ENCODE assay signal across 16 cellular contexts in genomic region chr3:148682997-148683396, GRCh38. TPM values are rescaled to one million over a fixed set of nuclear protein-coding genes. Genes with fewer than 3 reads are reported as not detected.
A peak's percentile ranks its signal among the peaks of the same experiment; 100 is the strongest.
DNase-seq lines count a peak whose midpoint lies in the region; ATAC-seq, FAIRE-seq and TF ChIP-seq lines count a peak whose summit lies in the region.
"Had no signal": no experiment of that assay in that cellular context is flagged by ENCODE, and none has a peak within 500 bp of the region (broad histone marks: within the 10 kb centered on the region; RNA-seq: fewer than 3 reads in every experiment).

No MANE protein-coding gene starts in this region.

- no peak overlapping the region for H3K4me3 ChIP-seq in HCT116 (replicated peaks in 1 of 2; ENCODE audit: low read depth in 1 of 2, low read length in 2 of 2)
- H3K4me3 ChIP-seq in IMR-90 (ENCODE audit: insufficient read depth, low read depth, low read length): no peak overlapping the region
- H3K4me3 ChIP-seq in right lobe of liver: no peak overlapping the region
- no peak overlapping the region for H3K4me3 ChIP-seq in kidney (ENCODE audit: low read length in 2 of 2)
- H3K4me3 ChIP-seq: A549 had no signal

- RAD21 ChIA-PET in HCT116 (lab: Charles Lee; ENCODE audit: low non-redundant PET in 1 of 2, low total read pairs in 2 of 2, uncharacterized antibody in 2 of 2, unreplicated experiment in 2 of 2): no interaction called here

- TF ChIP-seq RAD21 in HCT116 (IDR thresholded peaks at IDR 0.05; ENCODE audit: low read depth) (no peak), IMR-90 (IDR thresholded peaks at IDR 0.05; ENCODE audit: low read length) (no peak)

- intact Hi-C loops in left cardiac atrium (cut with DNase I): no loop called here
- intact Hi-C loops in cardiac septum (cut with DNase I): no loop called here
- intact Hi-C loops in HCT116 (cut with micrococcal nuclease): no loop called here
- intact Hi-C loops in IMR-90 (cut with micrococcal nuclease): no loop called here
- intact Hi-C loops in right lobe of liver (cut with DNase I): no loop called here
- intact Hi-C loops in kidney (cut with DNase I): no loop called here

- H3K79me2 ChIP-seq in HCT116 (ENCODE audit: insufficient read depth, low read length): no peaks in the 10 kb centered on the region

- H4K91ac ChIP-seq in IMR-90 (ENCODE audit: insufficient read depth, low read depth, low read length): no peak overlapping the region

- dilution Hi-C loops in IMR-90 (cut with HindIII; ENCODE audit: low sequenced_read_pairs, unreplicated experiment): no loop called here

- 0 out of 2 replicates have a peak overlapping the region, but pooled peaks have one; percentile 5 for H3K23ac ChIP-seq in IMR-90 (ENCODE audit: low read depth, low read length)

- H3K4ac ChIP-seq in IMR-90 (ENCODE audit: low read depth, low read length): no peak overlapping the region

- H2BK15ac ChIP-seq in IMR-90 (ENCODE audit: low read depth, low read length): no peak overlapping the region

- no peak overlapping the region for H4K5ac ChIP-seq in IMR-90 (ENCODE audit: low read depth, low read length)

- H3K18ac ChIP-seq in IMR-90 (ENCODE audit: low read depth, low read length): no peak overlapping the region

- H3K4me1 ChIP-seq in HCT116 (ENCODE audit: control insufficient read depth in 1 of 2, insufficient read depth in 2 of 2, low read length in 2 of 2) (peaks cover 0 to 15% of the 10 kb centered on the region in 2 experiments; a peak in 3 of 4 replicates), IMR-90 (ENCODE audit: control insufficient read depth, insufficient read depth, low read length) (no peaks in the 10 kb centered on the region), right lobe of liver (peaks cover 0 to 10% (median 3%) of the 10 kb centered on the region in 4 donors), kidney (ENCODE audit: control insufficient read depth in 1 of 2, insufficient read depth in 1 of 2, low read depth in 1 of 2, low read length in 2 of 2) (no peaks in the 10 kb centered on the region)
- H3K4me1 ChIP-seq: BE2C had no signal

- DNase-seq in left cardiac atrium (peak; percentile 46), cardiac septum (ENCODE audit: low spot score) (no peak), HCT116 (ENCODE audit: low read depth, low spot score) (no peak), IMR-90 (no peak), right lobe of liver (peak; percentile 71 to 85 (median 83)), HuH-7.5 (ENCODE audit: low spot score) (no peak), kidney (no peak)
- DNase-seq: BE2C; CD4-positive, alpha-beta memory T cell; DMS79; GOT3; H9 had no signal

- TF ChIP-seq CTCF in HCT116 (IDR thresholded peaks at IDR 0.05 in 2 of 3, conservative IDR thresholded peaks at IDR 0.05 in 1 of 3; ENCODE audit: borderline replicate concordance in 1 of 3, insufficient read depth in 1 of 3, low read depth in 2 of 3, low read length in 2 of 3): no peak
- TF ChIP-seq CTCF in IMR-90 (conservative IDR thresholded peaks at IDR 0.05; ENCODE audit: low read depth, low read length): no peak
- TF ChIP-seq CTCF in right lobe of liver (IDR thresholded peaks at IDR 0.05): no peak
- no peak for TF ChIP-seq CTCF in kidney (IDR thresholded peaks at IDR 0.05; ENCODE audit: borderline replicate concordance, extremely low read depth, insufficient read depth)

- H3K4me2 ChIP-seq in HCT116 (ENCODE audit: low read length): no peak overlapping the region
- no peak overlapping the region for H3K4me2 ChIP-seq in IMR-90 (ENCODE audit: low read depth, low read length)
- H3K4me2 ChIP-seq: A549 had no signal

- no peak overlapping the region for H2BK120ac ChIP-seq in IMR-90 (ENCODE audit: low read depth, low read length)

- H3K9me3 ChIP-seq in HCT116 (ENCODE audit: control insufficient read depth in 1 of 2, insufficient read depth in 1 of 2, low read depth in 1 of 2, low read length in 2 of 2): no peaks in the 10 kb centered on the region
- H3K9me3 ChIP-seq in IMR-90 (ENCODE audit: control insufficient read depth, insufficient read depth, low read length): no peaks in the 10 kb centered on the region
- H3K9me3 ChIP-seq in right lobe of liver: no peaks in the 10 kb centered on the region
- no peaks in the 10 kb centered on the region for H3K9me3 ChIP-seq in kidney (ENCODE audit: control insufficient read depth in 1 of 2, low read length in 2 of 2)
- H3K9me3 ChIP-seq: A549, BE2C had no signal

- H3K27me3 ChIP-seq in HCT116 (ENCODE audit: insufficient read depth, low read length) (no peaks in the 10 kb centered on the region), IMR-90 (ENCODE audit: control insufficient read depth, insufficient read depth, low read length) (peaks cover 1% of the 10 kb centered on the region; the same call in 1 of the 2 replicates), right lobe of liver (no peaks in the 10 kb centered on the region)

- H3K14ac ChIP-seq in IMR-90 (replicated peaks; ENCODE audit: low read depth, low read length): no peak overlapping the region

- POLR2A ChIA-PET in HCT116 (lab: Charles Lee) (no interaction called here), IMR-90 (lab: Charles Lee; ENCODE audit: unreplicated experiment) (no interaction called here)

- H3K9me2 ChIP-seq in HCT116 (ENCODE audit: insufficient read depth): no peaks in the 10 kb centered on the region; the same call in 1 of the 2 replicates

- H2AFZ ChIP-seq in HCT116 (ENCODE audit: low read depth, low read length, poor library complexity, severe bottlenecking) (peak overlapping the region; percentile 52), IMR-90 (replicated peaks; ENCODE audit: low read length, poor library complexity) (no peak overlapping the region)

- H3K9ac ChIP-seq in HCT116 (ENCODE audit: low read length): no peak overlapping the region
- H3K9ac ChIP-seq in IMR-90 (ENCODE audit: low read depth, low read length): no peak overlapping the region
- no peak overlapping the region for H3K9ac ChIP-seq in kidney (ENCODE audit: low read length in 2 of 2)

- in situ Hi-C loops in IMR-90 (cut with MboI; ENCODE audit: low sequenced_read_pairs): no loop called here

- no peak overlapping the region for H2BK20ac ChIP-seq in IMR-90 (ENCODE audit: low read depth, low read length)

- H2AK5ac ChIP-seq in IMR-90 (ENCODE audit: low read depth, low read length): no peak overlapping the region

- 59% methylated on average over 3 of the region's 3 CpGs; no CpG with 5 or more reads in 1 of the 2 experiments for WGBS in IMR-90 (ENCODE audit: extremely low coverage in 2 of 2, insufficient read length in 1 of 2), 2 experiments
- WGBS in right lobe of liver (ENCODE audit: insufficient coverage, low coverage, low lambda C conversion rate, missing lambda C conversion rate): 5% methylated on average over 3 of the region's 3 CpGs

- no peak overlapping the region for H3K56ac ChIP-seq in IMR-90 (ENCODE audit: extremely low read depth, insufficient read depth, low read length)

- H2BK5ac ChIP-seq in IMR-90 (ENCODE audit: low read depth, low read length, poor library complexity, severe bottlenecking): no peak overlapping the region

- no peaks in the 10 kb centered on the region for H3K9me1 ChIP-seq in IMR-90 (ENCODE audit: insufficient read depth, low read length)

- TF ChIP-seq POLR2A in HCT116 (IDR thresholded peaks at IDR 0.05; ENCODE audit: borderline replicate concordance, extremely low read depth, insufficient read depth, insufficient read length): no peak
- TF ChIP-seq POLR2A in IMR-90 (IDR thresholded peaks at IDR 0.05; ENCODE audit: low read depth, low read length): no peak
- no peak for TF ChIP-seq POLR2A in right lobe of liver (IDR thresholded peaks at IDR 0.05)

- no TSS peak for BruUV-seq in HCT116 (replicated peaks; lab: Mats Ljungman, UMichigan)
- BruUV-seq in IMR-90 (replicated peaks; lab: Mats Ljungman, UMichigan): no TSS peak

- no peaks in the 10 kb centered on the region for H4K20me1 ChIP-seq in HCT116 (ENCODE audit: insufficient read depth)
- no peaks in the 10 kb centered on the region for H4K20me1 ChIP-seq in IMR-90 (ENCODE audit: insufficient read depth, low read length)

- H3K36me3 ChIP-seq in HCT116 (ENCODE audit: control insufficient read depth in 1 of 2, insufficient read depth in 2 of 2, low read length in 2 of 2) (no peaks in the 10 kb centered on the region), IMR-90 (ENCODE audit: control insufficient read depth, insufficient read depth, low read length) (no peaks in the 10 kb centered on the region), right lobe of liver (no peaks in the 10 kb centered on the region), kidney (ENCODE audit: control insufficient read depth in 1 of 2, insufficient read depth in 2 of 2, low read length in 2 of 2) (no peaks in the 10 kb centered on the region)
- H3K36me3 ChIP-seq: BE2C had no signal

- ATAC-seq in left cardiac atrium: peak; percentile 83 to 90
- no peak for ATAC-seq in HCT116
- no peak for ATAC-seq in IMR-90 (ENCODE audit: low read depth)
- ATAC-seq in right lobe of liver: peak; percentile 99 to 100 (median 100)
- ATAC-seq: A549 had no signal

- CTCF ChIA-PET in HCT116 (lab: Charles Lee): no interaction called here
- CTCF ChIA-PET in IMR-90 (lab: Yijun Ruan, JAX): interaction anchor here (0.6 to 1.0 kb wide), 2 partner anchors 40 to 710 kb away, joined by 3 to 4 read pairs; no protein-coding TSS in a partner anchor

- no peak overlapping the region for H4K8ac ChIP-seq in IMR-90 (ENCODE audit: low read depth in 2 of 2, low read length in 2 of 2)

- no peak overlapping the region for H2AK9ac ChIP-seq in IMR-90 (replicated peaks; ENCODE audit: low read depth, low read length, poor library complexity)

- H3K27ac ChIP-seq in HCT116 (ENCODE audit: low read depth, low read length) (no peak overlapping the region), IMR-90 (ENCODE audit: insufficient read depth, low read length) (no peak overlapping the region), right lobe of liver (no peak overlapping the region), kidney (ENCODE audit: low read depth in 2 of 2, low read length in 2 of 2) (no peak overlapping the region)
- H3K27ac ChIP-seq: A549, C4-2B had no signal

- no peak for FAIRE-seq in kidney (lab: Jason Lieb, UNC)
- FAIRE-seq: GM12891, HTR-8/SVneo had no signal

- H3K79me1 ChIP-seq in IMR-90 (ENCODE audit: low read depth in 1 of 2, low read length in 2 of 2): no peaks in the 10 kb centered on the region

TF ChIP-seq in IMR-90, 13 proteins besides CTCF, POLR2A, EP300 and RAD21 (continues in another document):
- TF ChIP-seq BHLHE40 (IDR thresholded peaks at IDR 0.05; ENCODE audit: low read depth, low read length): no peak

RNA-seq across cellular contexts. Expression of gene AGTR1, which starts 14.7 kb away (rescaled TPM):
- total RNA-seq in left cardiac atrium (10 to 100 TPM in 1 of 2 donors, 1 to 10 TPM in 1; 5.3 to 16.5 TPM), cardiac septum (0.67 TPM), HCT116 (2021; ENCODE audit: unreplicated experiment) (not detected), IMR-90 (2012; rRNA removed) (2.7 and 3.3 TPM in 2 replicates), right lobe of liver (10 to 100 TPM; 23.9 to 46.5 (median 36.3) TPM), kidney (5.6 TPM)
- not detected in 2 replicates for polyA plus RNA-seq in HCT116 (2012)
- polyA plus RNA-seq in IMR-90 (2012; rRNA removed) (2.1 and 2.2 TPM in 2 replicates), kidney (ENCODE audit: insufficient read depth, low read depth, low replicate concordance) (14.8 TPM)
- polyA plus RNA-seq in IMR-90 (2012; cell fraction: cytosol; rRNA removed): 0.60 and 0.82 TPM in 2 replicates
- polyA plus RNA-seq in IMR-90 (2012; cell fraction: nucleus; rRNA removed; ENCODE audit: low replicate concordance): 0.46 and 3.2 TPM in 2 replicates
- total RNA-seq: CD4-positive, alpha-beta memory T cell; H9 had no signal
- polyA plus RNA-seq: CD4-positive, alpha-beta memory T cell had no signal

Comparison
In these comparisons a context has a peak if more than half of its experiments do, and no peak if none do; other contexts are left out.
1. DNase-seq: peak in left cardiac atrium (single experiment) and right lobe of liver (3 of 3); none in cardiac septum (single experiment), HCT116 (single experiment), IMR-90 (single experiment), HuH-7.5 (single experiment) and kidney (single experiment).
2. ATAC-seq: peak in left cardiac atrium (2 of 2) and right lobe of liver (4 of 4); none in HCT116 (single experiment) and IMR-90 (single experiment).